In the genomic region with DNA sequence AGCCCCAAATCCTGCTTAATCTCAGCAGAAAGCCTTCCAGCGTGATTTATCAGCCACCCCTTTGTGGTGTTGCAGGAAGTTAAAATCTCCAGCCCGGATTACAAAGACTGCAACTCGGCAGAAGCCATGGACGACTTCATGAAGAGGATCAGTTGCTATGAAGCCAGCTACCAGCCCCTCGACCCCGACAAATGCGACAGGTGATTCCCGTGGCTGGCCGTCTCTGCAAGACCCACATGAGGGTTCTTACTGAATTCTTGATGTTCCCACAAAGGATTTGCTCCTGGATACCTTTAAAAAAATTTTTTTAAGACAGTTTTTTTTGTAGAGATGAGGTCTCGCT, we compare ENCODE assay signal across 35 cellular contexts. TPM values are rescaled to one million over a fixed set of nuclear protein-coding genes. Genes with fewer than 3 reads are reported as not detected.
DNase-seq lines count a peak whose midpoint lies in the region; ATAC-seq and TF ChIP-seq lines count a peak whose summit lies in the region.
"Had no signal": no experiment of that assay in that cellular context is flagged by ENCODE, and none has a peak within 500 bp of the region (broad histone marks: within the 10 kb centered on the region; RNA-seq: fewer than 3 reads in every experiment).

No MANE protein-coding gene starts in this region.

- no peaks in the 10 kb centered on the region for H3K27me3 ChIP-seq in BLaER1 treated with 17β-estradiol and CSF1 and Interleukin-3, amounts not matched to agents 10 nM and 100 nM
- H3K27me3 ChIP-seq in SJCRH30 (no peaks in the 10 kb centered on the region), psoas muscle (ENCODE audit: insufficient read depth in 3 of 3, low read length in 2 of 3) (no peaks in the 10 kb centered on the region), uterus (no peaks in the 10 kb centered on the region)
- H3K27me3 ChIP-seq: ovary, spleen had no signal

- H3K4me3 ChIP-seq in BLaER1 treated with 17β-estradiol and CSF1 and Interleukin-3, amounts not matched to agents 10 nM and 100 nM = peak overlapping the region in 3 of 10 experiments; percentile 0 to 17 (median 2); a peak in 1 of 20 replicates
- H3K4me3 ChIP-seq in SJCRH30 (no peak overlapping the region), psoas muscle (no peak overlapping the region), uterus (no peak overlapping the region)
- H3K4me3 ChIP-seq: GM23338, left ventricle myocardium inferior, ovary, PC-9, spleen had no signal

- H3K9me3 Mint-ChIP-seq in glutamatergic neuron (ENCODE audit: unreplicated experiment) = peaks cover 7% of the 10 kb centered on the region
- H3K9me3 Mint-ChIP-seq: activated T-helper 2 cell treated with anti-CD3 and anti-CD28 coated beads, Interferon-gamma antibody, Interleukin-2, Interleukin-4, amounts not matched to agents 10 μg/mL and 5 μg/mL and 100 μg/mL, durations not matched to agents 14 hours and 24 hours and 36 hours; CD8-positive, alpha-beta T cell; dendritic cell treated with granulocyte-macrophage colony-stimulating factor and Interleukin-4, amounts not matched to agents 40 ng/mL and 50 ng/mL, for 4 days; GM23338; immature natural killer cell; naive thymus-derived CD8-positive, alpha-beta T cell; type B pancreatic cell; WTC11 had no signal

- DNase-seq in SJCRH30 = no peak
- no peak for DNase-seq in glutamatergic neuron
- peak in 1 of 2 donors; percentile 17 for DNase-seq in psoas muscle
- DNase-seq in ureter (ENCODE audit: low spot score) = no peak
- no peak for DNase-seq in uterus
- no peak for DNase-seq in NCI-H1436 (lab: John Stamatoyannopoulos, UW)
- DNase-seq: activated CD4-positive, alpha-beta T cell treated with anti-CD3 and anti-CD28 coated beads, Interleukin-2, amount 50 U/mL, for 1 hour; activated CD8-positive, alpha-beta memory T cell treated with anti-CD3 and anti-CD28 coated beads, Interleukin-2, amount 50 U/mL, for 4 hours; caudate nucleus; CD8-positive, alpha-beta T cell; DMS 273 treated with DMSO at 0.1 percent for 48 hours; hippocampal formation; immature natural killer cell; Kasumi-1; left ventricle myocardium inferior; midbrain; naive thymus-derived CD8-positive, alpha-beta T cell; NCI-H524 treated with DMSO at 0.1 percent for 48 hours; NK-92 treated with Interleukin-12 subunit alpha and Interleukin-12 subunit beta, amount 100 ng/mL, for 24 hours; ovary; PC-9; retina; SHP77; spleen; stimulated activated CD4-positive, alpha-beta T cell treated with anti-CD3 and anti-CD28 coated beads, Interleukin-2, amount 100 ng/mL, for 48 hours; SW 1271 had no signal

- H3K9me3 ChIP-seq in BLaER1 treated with 17β-estradiol and CSF1 and Interleukin-3, amounts not matched to agents 10 nM and 100 nM (replicated peaks in 1 of 11) = no peaks in the 10 kb centered on the region
- H3K9me3 ChIP-seq in SJCRH30 (replicated peaks) = no peaks in the 10 kb centered on the region
- H3K9me3 ChIP-seq in psoas muscle = no peaks in the 10 kb centered on the region
- H3K9me3 ChIP-seq in uterus = no peaks in the 10 kb centered on the region
- H3K9me3 ChIP-seq: left ventricle myocardium inferior, ovary, spleen had no signal

- no peak overlapping the region for H3K4me3 Mint-ChIP-seq in glutamatergic neuron (ENCODE audit: unreplicated experiment)
- H3K4me3 Mint-ChIP-seq: activated naive CD8-positive, alpha-beta T cell; CD8-positive, alpha-beta T cell; dendritic cell treated with granulocyte-macrophage colony-stimulating factor and Interleukin-4, amounts not matched to agents 40 ng/mL and 50 ng/mL, for 4 days; GM23338; immature natural killer cell; naive thymus-derived CD8-positive, alpha-beta T cell; type B pancreatic cell; WTC11 had no signal

- 72 to 78% (median 78%) methylated on average over 10 of the region's 10 CpGs for WGBS in psoas muscle, 3 donors

- no peaks in the 10 kb centered on the region for H3K4me1 Mint-ChIP-seq in glutamatergic neuron (ENCODE audit: low read depth, unreplicated experiment)
- H3K4me1 Mint-ChIP-seq: GM23338, immature natural killer cell, WTC11 had no signal

- peaks cover 68 to 100% (median 96%) of the 10 kb centered on the region in 11 experiments for H4K20me1 ChIP-seq in BLaER1 treated with 17β-estradiol and CSF1 and Interleukin-3, amounts not matched to agents 10 nM and 100 nM

- intact Hi-C loops in psoas muscle (cut with DNase I) = loop anchor here in 1 of 2 donors (5.0 kb wide), 1 partner anchor 107 kb away; no protein-coding TSS in a partner anchor
- intact Hi-C loops in uterus (cut with DNase I; ENCODE audit: low total_unique reads) = no loop called here

- peak overlapping the region in 10 of 11 experiments; percentile 14 to 66 (median 46); a peak in 15 of 22 replicates for H3K27ac ChIP-seq in BLaER1 treated with 17β-estradiol and CSF1 and Interleukin-3, amounts not matched to agents 10 nM and 100 nM
- H3K27ac ChIP-seq in SJCRH30 (peak overlapping the region; percentile 52), psoas muscle (peak overlapping the region; percentile 6), uterus (no peak overlapping the region)
- H3K27ac ChIP-seq: left ventricle myocardium inferior, ovary, PC-9, spleen had no signal

- peaks cover 71 to 100% (median 94%) of the 10 kb centered on the region in 11 experiments for H3K36me3 ChIP-seq in BLaER1 treated with 17β-estradiol and CSF1 and Interleukin-3, amounts not matched to agents 10 nM and 100 nM
- peaks cover 4% of the 10 kb centered on the region; the same call in 1 of the 2 replicates for H3K36me3 ChIP-seq in SJCRH30
- peaks cover 3 to 100% of the 10 kb centered on the region in 2 donors for H3K36me3 ChIP-seq in psoas muscle (ENCODE audit: insufficient read depth in 1 of 2, low read depth in 1 of 2)
- H3K36me3 ChIP-seq in uterus = no peaks in the 10 kb centered on the region
- H3K36me3 ChIP-seq: ovary had no signal

- peak overlapping the region in 10 of 11 experiments; percentile 0 to 52 (median 38); a peak in 13 of 22 replicates for H3K9ac ChIP-seq in BLaER1 treated with 17β-estradiol and CSF1 and Interleukin-3, amounts not matched to agents 10 nM and 100 nM

- peak overlapping the region; percentile 26 for H3K27ac Mint-ChIP-seq in glutamatergic neuron (ENCODE audit: unreplicated experiment)
- H3K27ac Mint-ChIP-seq: activated naive CD8-positive, alpha-beta T cell; activated T-helper 2 cell treated with anti-CD3 and anti-CD28 coated beads, Interferon-gamma antibody, Interleukin-2, Interleukin-4, amounts not matched to agents 10 μg/mL and 5 μg/mL and 100 μg/mL, durations not matched to agents 14 hours and 24 hours and 36 hours; CD8-positive, alpha-beta T cell; dendritic cell treated with granulocyte-macrophage colony-stimulating factor and Interleukin-4, amounts not matched to agents 40 ng/mL and 50 ng/mL, for 4 days; GM23338; immature natural killer cell; type B pancreatic cell; WTC11 had no signal

- TF ChIP-seq CTCF in glutamatergic neuron (IDR thresholded peaks at IDR 0.05; ENCODE audit: partially characterized antibody, unreplicated experiment) (no peak), psoas muscle (IDR thresholded peaks at IDR 0.05) (no peak), uterus (IDR thresholded peaks at IDR 0.05) (no peak)

- no peak for TF ChIP-seq POLR2A in uterus (IDR thresholded peaks at IDR 0.05)

- H3K4me2 ChIP-seq in BLaER1 treated with 17β-estradiol and CSF1 and Interleukin-3, amounts not matched to agents 10 nM and 100 nM = peak overlapping the region; percentile 41 to 94 (median 83)
- H3K4me2 ChIP-seq: GM23338, PC-9 had no signal

- ATAC-seq in psoas muscle (no peak), HG02571 (IDR thresholded peaks at IDR 0.05; ENCODE audit: unreplicated experiment) (no peak)
- ATAC-seq: CD8-positive, alpha-beta T cell; GM23338; HepG2; naive thymus-derived CD8-positive, alpha-beta T cell; WTC11 had no signal

- peaks cover 16% of the 10 kb centered on the region for H3K36me3 Mint-ChIP-seq in glutamatergic neuron (ENCODE audit: unreplicated experiment)

- peaks cover 4% of the 10 kb centered on the region for H3K27me3 Mint-ChIP-seq in glutamatergic neuron (ENCODE audit: unreplicated experiment)
- H3K27me3 Mint-ChIP-seq: activated naive CD8-positive, alpha-beta T cell; dendritic cell treated with granulocyte-macrophage colony-stimulating factor and Interleukin-4, amounts not matched to agents 40 ng/mL and 50 ng/mL, for 4 days; naive thymus-derived CD8-positive, alpha-beta T cell; type B pancreatic cell had no signal

- H3K4me1 ChIP-seq in BLaER1 treated with 17β-estradiol and CSF1 and Interleukin-3, amounts not matched to agents 10 nM and 100 nM = peaks cover 63 to 89% (median 80%) of the 10 kb centered on the region in 10 experiments
- H3K4me1 ChIP-seq in SJCRH30 = peaks cover 13% of the 10 kb centered on the region
- H3K4me1 ChIP-seq in psoas muscle = no peaks in the 10 kb centered on the region
- no peaks in the 10 kb centered on the region for H3K4me1 ChIP-seq in uterus
- H3K4me1 ChIP-seq: left ventricle myocardium inferior, spleen had no signal

RNA-seq across cellular contexts. Expression of a gene that starts 16.7 kb away (rescaled TPM):
- total RNA-seq in SJCRH30 (2014; rRNA removed; shearing (Covaris generic)) = 11.0 and 11.2 TPM in 2 replicates
- total RNA-seq in glutamatergic neuron (ENCODE audit: unreplicated experiment) = 137 TPM
- total RNA-seq in psoas muscle = 100 to 1,000 TPM in 3 of 4 donors, 10 to 100 TPM in 1; 25.4 to 225 (median 148) TPM
- 100 to 1,000 TPM in 2 of 3 donors, 10 to 100 TPM in 1; 26.7 to 704 (median 448) TPM for polyA plus RNA-seq in psoas muscle
- 62.2 TPM for total RNA-seq in ureter
- total RNA-seq in uterus = 10 to 100 TPM in 3 of 4 donors, 1 to 10 TPM in 1; 7.4 to 54.5 (median 14.7) TPM

Comparison
In these comparisons a context has a peak if more than half of its experiments do, and no peak if none do; other contexts are left out.
1. H3K27ac ChIP-seq: peak in BLaER1 treated with 17β-estradiol and CSF1 and Interleukin-3, amounts not matched to agents 10 nM and 100 nM (10 of 11), SJCRH30 (single experiment) and psoas muscle (single experiment); none in uterus (0 of 2).